ENCODE assay signal across 8 cellular contexts in the genomic region with DNA sequence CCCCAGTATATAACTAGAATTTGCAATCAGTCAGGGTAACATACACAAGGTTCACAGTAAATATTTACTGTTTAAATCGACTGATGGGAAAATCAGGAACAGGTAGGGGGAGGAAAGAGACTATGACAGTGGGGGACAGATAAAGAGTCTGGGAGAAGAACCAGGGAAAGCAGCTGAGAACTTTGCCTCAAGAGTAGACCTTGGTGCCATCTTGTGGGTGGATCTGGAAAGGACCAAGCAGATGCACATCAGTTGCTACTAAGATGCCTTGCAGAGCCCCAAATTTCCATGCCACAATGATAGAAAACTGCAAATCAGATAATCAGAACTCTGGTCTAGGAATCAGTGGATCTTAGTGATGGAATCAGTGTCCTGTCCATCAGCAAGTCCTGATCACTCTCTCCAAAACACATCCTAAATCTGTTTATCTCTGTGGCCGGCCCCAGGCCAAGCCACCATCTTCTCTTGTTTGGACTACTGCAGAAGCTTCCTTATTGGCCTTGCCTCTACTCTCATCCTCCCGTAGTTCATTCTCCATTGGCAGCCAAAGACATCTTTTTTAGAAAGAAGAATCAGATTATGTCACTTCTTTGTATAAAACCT.
DNase-seq lines count a peak whose midpoint lies in the region; ATAC-seq, FAIRE-seq and TF ChIP-seq lines count a peak whose summit lies in the region.

No MANE protein-coding gene starts in this region.

- H3K9me3 ChIP-seq in HepG2 (ENCODE audit: low read length): no peaks in the 10 kb centered on the region

- no peaks in the 10 kb centered on the region for H3K27me3 ChIP-seq in HL-60 (ENCODE audit: insufficient read depth, poor library complexity, severe bottlenecking)
- no peaks in the 10 kb centered on the region for H3K27me3 ChIP-seq in HepG2 (ENCODE audit: control insufficient read depth in 1 of 2, insufficient read depth in 2 of 2, low read length in 2 of 2)

- no peak for TF ChIP-seq POLR2A in HepG2 (IDR thresholded peaks at IDR 0.05; ENCODE audit: insufficient read depth in 1 of 2, low read depth in 2 of 2, low read length in 2 of 2)

- no peak overlapping the region for H3K9ac ChIP-seq in HepG2 (ENCODE audit: insufficient read depth, low read depth, low read length)

- no peaks in the 10 kb centered on the region for H3K27me3 Mint-ChIP-seq in T-cell

- POLR2A ChIA-PET in T-cell (lab: Charles Lee): interaction anchor here in 1 of 2 donors (0.6 kb wide), 1 partner anchor 78 kb away, joined by 3 read pairs; no protein-coding TSS in a partner anchor
- POLR2A ChIA-PET in HepG2 (lab: Yijun Ruan, JAX): interaction anchor here (1.6 to 2.2 kb wide), 2 partner anchors 61 to 63 kb away, joined by 5 to 6 read pairs; partner anchors contain the start of gene PDE8A

- no peak overlapping the region for H3K4me2 ChIP-seq in HepG2 (ENCODE audit: low read depth, low read length)

- H3K27ac Mint-ChIP-seq in T-cell: no peak overlapping the region

- peaks cover 29 to 41% (median 38%) of the 10 kb centered on the region in 3 donors for H3K4me1 Mint-ChIP-seq in T-cell

- DNase-seq in activated CD4-positive, CD25-positive, alpha-beta regulatory T cell treated with anti-CD3 and anti-CD28 coated beads, Interleukin-2, amount 50 U/mL, for 16 hours (ENCODE audit: low read depth, low spot score): peak; percentile 10
- DNase-seq in HL-60 (ENCODE audit: low read depth in 1 of 2, low spot score in 1 of 2) (peak; percentile 11 to 59), T-cell (peak in 28 of 34 experiments; percentile 7 to 54 (median 29)), cerebellum (ENCODE audit: low spot score) (peak; percentile 34), HepG2 (ENCODE audit: low spot score) (peak; percentile 63)
- DNase-seq in stimulated activated naive CD4-positive, alpha-beta T cell (lab: John Stamatoyannopoulos, UW): peak in 4 of 6 experiments; percentile 8 to 30 (median 10)

- peaks cover 79% of the 10 kb centered on the region for H3K4me1 ChIP-seq in HepG2 (ENCODE audit: insufficient read depth, low read length)

- TF ChIP-seq CTCF in HL-60 (IDR thresholded peaks at IDR 0.05; ENCODE audit: insufficient read depth, low read length) (peak; percentile 56), HepG2 (CRISPR knock-in tag; IDR thresholded peaks at IDR 0.05) (peak; percentile 84)

- no peak overlapping the region for H3K4me3 Mint-ChIP-seq in T-cell

- no peak for ATAC-seq in activated CD4-positive, CD25-positive, alpha-beta regulatory T cell treated with anti-CD3 and anti-CD28 coated beads, Interleukin-2, amount 50 U/mL, for 24 hours
- peak; percentile 57 to 73 (median 66) for ATAC-seq in T-cell (replicated peaks in 1 of 4)
- peak; percentile 68 for ATAC-seq in HepG2
- ATAC-seq in HG03280 (IDR thresholded peaks at IDR 0.05; ENCODE audit: unreplicated experiment): no peak

- peak; percentile 79 for FAIRE-seq in HepG2 (lab: Jason Lieb, UNC)

- in situ Hi-C loops in HepG2 (cut with HindIII; ENCODE audit: extremely low pct_ligation_motif_present, low pct_unique_long_range_greater_than_20kb): loop anchor here (5.0 kb wide), 1 partner anchor 92 kb away; no protein-coding TSS in a partner anchor

- H3K27ac ChIP-seq in HL-60 (replicated peaks) (no peak overlapping the region), HepG2 (ENCODE audit: extremely low read length, insufficient read depth, low read length) (no peak overlapping the region)

- no peaks in the 10 kb centered on the region for H3K9me3 Mint-ChIP-seq in T-cell

- no peaks in the 10 kb centered on the region for H4K20me1 ChIP-seq in HepG2 (ENCODE audit: insufficient read depth, low read length)

- no peaks in the 10 kb centered on the region for H3K36me3 ChIP-seq in HepG2 (replicated peaks in 1 of 2; ENCODE audit: control insufficient read depth in 1 of 2, insufficient read depth in 2 of 2, low read length in 2 of 2)

- H3K36me3 Mint-ChIP-seq in T-cell: no peaks in the 10 kb centered on the region

- H3K79me2 ChIP-seq in HepG2 (ENCODE audit: insufficient read depth, low read length): peaks cover 79% of the 10 kb centered on the region

- TF ChIP-seq EP300 in HepG2 (IDR thresholded peaks at IDR 0.05; ENCODE audit: low read depth in 2 of 2, low read length in 2 of 2): no peak
- TF ChIP-seq EP300 in HepG2 (CRISPR knock-in tag; IDR thresholded peaks at IDR 0.05; ENCODE audit: borderline replicate concordance): no peak

- peak; percentile 80 for TF ChIP-seq RAD21 in HepG2 (CRISPR knock-in tag; IDR thresholded peaks at IDR 0.05)

- intact Hi-C loops in HepG2 (cut with micrococcal nuclease; ENCODE audit: unreplicated experiment): loop anchor here (1.0 kb wide), 1 partner anchor 89 kb away; no protein-coding TSS in a partner anchor

- 65% methylated on average over 3 of the region's 3 CpGs for WGBS in HepG2 (ENCODE audit: low lambda C conversion rate)

- CTCF ChIA-PET in T-cell (lab: Charles Lee) (interaction anchor here (0.6 to 2.3 kb wide), 7 partner anchors 39 to 116 kb away, joined by 3 to 7 read pairs (median 5); partner anchors contain the start of gene PDE8A (in 1 of the 2)), HepG2 (lab: Yijun Ruan, JAX; ENCODE audit: low intra/inter-chr PET ratio, low total read pairs) (interaction anchor here (2.5 kb wide), 1 partner anchor 89 kb away, joined by 21 read pairs; no protein-coding TSS in a partner anchor)

- H3K4me3 ChIP-seq in HL-60 (replicated peaks; ENCODE audit: insufficient read depth, low read length): no peak overlapping the region
- H3K4me3 ChIP-seq in HepG2 (replicated peaks in 1 of 3; ENCODE audit: insufficient read depth in 1 of 3, low read depth in 2 of 3, low read length in 3 of 3): no peak overlapping the region

- no peak overlapping the region for H2AFZ ChIP-seq in HepG2 (ENCODE audit: low read length)

- no TSS peak for BruUV-seq in HepG2 (replicated peaks; lab: Mats Ljungman, UMichigan)

TF ChIP-seq in HepG2, 621 proteins besides CTCF, POLR2A, EP300 and RAD21 (continues in another document):
- TF ChIP-seq ZSCAN29 (CRISPR knock-in tag; conservative IDR thresholded peaks at IDR 0.05): 0 out of 2 replicates have a peak, but pooled peaks have one; percentile 21
- TF ChIP-seq, protein P1, sequence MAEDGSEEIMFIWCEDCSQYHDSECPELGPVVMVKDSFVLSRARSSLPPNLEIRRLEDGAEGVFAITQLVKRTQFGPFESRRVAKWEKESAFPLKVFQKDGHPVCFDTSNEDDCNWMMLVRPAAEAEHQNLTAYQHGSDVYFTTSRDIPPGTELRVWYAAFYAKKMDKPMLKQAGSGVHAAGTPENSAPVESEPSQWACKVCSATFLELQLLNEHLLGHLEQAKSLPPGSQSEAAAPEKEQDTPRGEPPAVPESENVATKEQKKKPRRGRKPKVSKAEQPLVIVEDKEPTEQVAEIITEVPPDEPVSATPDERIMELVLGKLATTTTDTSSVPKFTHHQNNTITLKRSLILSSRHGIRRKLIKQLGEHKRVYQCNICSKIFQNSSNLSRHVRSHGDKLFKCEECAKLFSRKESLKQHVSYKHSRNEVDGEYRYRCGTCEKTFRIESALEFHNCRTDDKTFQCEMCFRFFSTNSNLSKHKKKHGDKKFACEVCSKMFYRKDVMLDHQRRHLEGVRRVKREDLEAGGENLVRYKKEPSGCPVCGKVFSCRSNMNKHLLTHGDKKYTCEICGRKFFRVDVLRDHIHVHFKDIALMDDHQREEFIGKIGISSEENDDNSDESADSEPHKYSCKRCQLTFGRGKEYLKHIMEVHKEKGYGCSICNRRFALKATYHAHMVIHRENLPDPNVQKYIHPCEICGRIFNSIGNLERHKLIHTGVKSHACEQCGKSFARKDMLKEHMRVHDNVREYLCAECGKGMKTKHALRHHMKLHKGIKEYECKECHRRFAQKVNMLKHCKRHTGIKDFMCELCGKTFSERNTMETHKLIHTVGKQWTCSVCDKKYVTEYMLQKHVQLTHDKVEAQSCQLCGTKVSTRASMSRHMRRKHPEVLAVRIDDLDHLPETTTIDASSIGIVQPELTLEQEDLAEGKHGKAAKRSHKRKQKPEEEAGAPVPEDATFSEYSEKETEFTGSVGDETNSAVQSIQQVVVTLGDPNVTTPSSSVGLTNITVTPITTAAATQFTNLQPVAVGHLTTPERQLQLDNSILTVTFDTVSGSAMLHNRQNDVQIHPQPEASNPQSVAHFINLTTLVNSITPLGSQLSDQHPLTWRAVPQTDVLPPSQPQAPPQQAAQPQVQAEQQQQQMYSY (CRISPR knock-in tag; IDR thresholded peaks at IDR 0.05): peak; percentile 32; the same call in 1 of the 2 replicates
- TF ChIP-seq TFAP4 (IDR thresholded peaks at IDR 0.05; ENCODE audit: borderline replicate concordance, low read depth): peak; percentile 19; the same call in 1 of the 2 replicates
- peak; percentile 30; the same call in 1 of the 2 replicates for TF ChIP-seq SAP130 (CRISPR knock-in tag; IDR thresholded peaks at IDR 0.05; ENCODE audit: low read depth)
- no peak for TF ChIP-seq ZNF263 (CRISPR knock-in tag; IDR thresholded peaks at IDR 0.05)

Comparison
In these comparisons a context has a peak if more than half of its experiments do, and no peak if none do; other contexts are left out.
1. DNase-seq: peak in every context shown above with its lines; median percentile 63 in HepG2; 35 in HL-60; 34 in cerebellum; 29 in T-cell; 10 in stimulated activated naive CD4-positive, alpha-beta T cell; 10 in activated CD4-positive, CD25-positive, alpha-beta regulatory T cell treated with anti-CD3 and anti-CD28 coated beads, Interleukin-2, amount 50 U/mL, for 16 hours.
2. ATAC-seq: peak in T-cell (4 of 4) and HepG2 (single experiment); none in activated CD4-positive, CD25-positive, alpha-beta regulatory T cell treated with anti-CD3 and anti-CD28 coated beads, Interleukin-2, amount 50 U/mL, for 24 hours (0 of 2) and HG03280 (single experiment).